Comparison of ENCODE assay signal across 22 cellular contexts in genomic region chr19:6268382-6268771, GRCh38. TPM values are rescaled to one million over a fixed set of nuclear protein-coding genes. Genes with fewer than 3 reads are reported as not detected.
A peak's percentile ranks its signal among the peaks of the same experiment; 100 is the strongest.
DNase-seq lines count a peak whose midpoint lies in the region; TF ChIP-seq lines count a peak whose summit lies in the region.
"Had no signal": no experiment of that assay in that cellular context is flagged by ENCODE, and none has a peak within 500 bp of the region (broad histone marks: within the 10 kb centered on the region; RNA-seq: fewer than 3 reads in every experiment).

No MANE protein-coding gene starts in this region.

- H3K9me3 ChIP-seq in H9 (ENCODE audit: control insufficient read depth, low read depth, low read length) (no peaks in the 10 kb centered on the region), prostate gland (no peaks in the 10 kb centered on the region)
- H3K9me3 ChIP-seq: adrenal gland, transverse colon had no signal

- no peak overlapping the region for H4K5ac ChIP-seq in H9 (ENCODE audit: insufficient read length, low read depth, low read length)

- H4K20me1 ChIP-seq in H9 (ENCODE audit: control insufficient read depth, insufficient read depth, insufficient read length) = no peaks in the 10 kb centered on the region

- H3K4me3 ChIP-seq in prostate gland = no peak overlapping the region
- H3K4me3 ChIP-seq: adrenal gland, lung, transverse colon had no signal

- no peak overlapping the region for H2BK5ac ChIP-seq in H9 (ENCODE audit: insufficient read length, low read length)

- no peak overlapping the region for H3K4ac ChIP-seq in H9 (ENCODE audit: low read depth, low read length)

- H3K27me3 Mint-ChIP-seq in activated CD4-positive, alpha-beta T cell treated with anti-CD3 and anti-CD28 coated beads, Interleukin-2, amount 10 ng/mL, durations not matched to agents 7 days and 5 days = no peaks in the 10 kb centered on the region
- no peaks in the 10 kb centered on the region for H3K27me3 Mint-ChIP-seq in activated CD4-positive, alpha-beta T cell treated with anti-CD3 and anti-CD28 coated beads, Interleukin-2, amount 10 ng/mL, durations not matched to agents 24 days and 14 days
- H3K27me3 Mint-ChIP-seq in H9 (ENCODE audit: low read depth) (no peaks in the 10 kb centered on the region), chondrocyte (ENCODE audit: low read depth) (no peaks in the 10 kb centered on the region)

- CTCF ChIA-PET in activated CD4-positive, alpha-beta T cell treated with anti-CD3 and anti-CD28 coated beads, Interleukin-2, amount 10 ng/mL, durations not matched to agents 7 days and 5 days (lab: Charles Lee) = interaction anchor here (0.5 kb wide), 1 partner anchor 1531 kb away, joined by 3 read pairs; no protein-coding TSS in a partner anchor

- peaks cover 16% of the 10 kb centered on the region; the same call in 1 of the 2 replicates for H3K79me2 ChIP-seq in H9 (ENCODE audit: insufficient read depth, low read length)

- H3K56ac ChIP-seq in H9 (ENCODE audit: insufficient read length, low read depth, low read length) = no peak overlapping the region

- peaks cover 17% of the 10 kb centered on the region for H3K36me3 Mint-ChIP-seq in activated CD4-positive, alpha-beta T cell treated with anti-CD3 and anti-CD28 coated beads, Interleukin-2, amount 10 ng/mL, durations not matched to agents 7 days and 5 days (ENCODE audit: low read depth)
- H3K36me3 Mint-ChIP-seq in activated CD4-positive, alpha-beta T cell treated with anti-CD3 and anti-CD28 coated beads, Interleukin-2, amount 10 ng/mL, durations not matched to agents 24 days and 14 days (ENCODE audit: low read depth) = peaks cover 32% of the 10 kb centered on the region
- peaks cover 25 to 57% (median 47%) of the 10 kb centered on the region in 3 experiments; a peak in 6 of 7 replicates for H3K36me3 Mint-ChIP-seq in H9 (ENCODE audit: insufficient read depth in 1 of 3, low read depth in 3 of 3)
- peaks cover 16% of the 10 kb centered on the region for H3K36me3 Mint-ChIP-seq in chondrocyte (ENCODE audit: low read depth)

- H3K27ac Mint-ChIP-seq in activated CD4-positive, alpha-beta T cell treated with anti-CD3 and anti-CD28 coated beads, Interleukin-2, amount 10 ng/mL, durations not matched to agents 7 days and 5 days = peak overlapping the region; percentile 48
- no peak overlapping the region for H3K27ac Mint-ChIP-seq in activated CD4-positive, alpha-beta T cell treated with anti-CD3 and anti-CD28 coated beads, Interleukin-2, amount 10 ng/mL, durations not matched to agents 24 days and 14 days
- peak overlapping the region in 2 of 3 experiments; percentile 16 to 67; a peak in 2 of 7 replicates for H3K27ac Mint-ChIP-seq in H9
- peak overlapping the region; percentile 19 for H3K27ac Mint-ChIP-seq in chondrocyte (ENCODE audit: unreplicated experiment)

- POLR2A ChIA-PET in activated CD4-positive, alpha-beta T cell treated with anti-CD3 and anti-CD28 coated beads, Interleukin-2, amount 10 ng/mL, durations not matched to agents 7 days and 5 days (lab: Charles Lee) = no interaction called here

- peaks cover 3% of the 10 kb centered on the region for H3K79me1 ChIP-seq in H9 (ENCODE audit: insufficient read depth, low read depth, low read length, poor library complexity, severe bottlenecking)

- H3K27ac ChIP-seq in H9 (ENCODE audit: insufficient read length, low read depth, low read length) (no peak overlapping the region), prostate gland (peak overlapping the region; percentile 12 to 35)
- H3K27ac ChIP-seq: adrenal gland had no signal

- no peak overlapping the region for H3K23ac ChIP-seq in H9 (ENCODE audit: insufficient read length, low read depth, low read length)

- no CpG with 5 or more reads among the region's 4 CpGs for WGBS in H9 (ENCODE audit: extremely low coverage, insufficient read length, low lambda C conversion rate)
- whole genome bisulfite sequencing in prostate gland = 73% methylated on average over 4 of the region's 4 CpGs

- no peak for TF ChIP-seq CTCF in H9 (conservative IDR thresholded peaks at IDR 0.05)
- TF ChIP-seq CTCF in chondrocyte (IDR thresholded peaks at IDR 0.05) = no peak
- TF ChIP-seq CTCF in prostate gland (IDR thresholded peaks at IDR 0.05) = no peak
- TF ChIP-seq CTCF in GM10266 (IDR thresholded peaks at IDR 0.05; ENCODE audit: control insufficient read depth, insufficient read depth, low read depth, missing control alignments) = no peak

- H3K4me3 Mint-ChIP-seq in activated CD4-positive, alpha-beta T cell treated with anti-CD3 and anti-CD28 coated beads, Interleukin-2, amount 10 ng/mL, durations not matched to agents 7 days and 5 days = no peak overlapping the region
- no peak overlapping the region for H3K4me3 Mint-ChIP-seq in activated CD4-positive, alpha-beta T cell treated with anti-CD3 and anti-CD28 coated beads, Interleukin-2, amount 10 ng/mL, durations not matched to agents 24 days and 14 days
- H3K4me3 Mint-ChIP-seq in H9 (no peak overlapping the region; a peak in 1 of 5 replicates), chondrocyte (ENCODE audit: unreplicated experiment) (no peak overlapping the region)

- no peaks in the 10 kb centered on the region for H3K9me3 Mint-ChIP-seq in activated CD4-positive, alpha-beta T cell treated with anti-CD3 and anti-CD28 coated beads, Interleukin-2, amount 10 ng/mL, durations not matched to agents 7 days and 5 days
- no peaks in the 10 kb centered on the region for H3K9me3 Mint-ChIP-seq in activated CD4-positive, alpha-beta T cell treated with anti-CD3 and anti-CD28 coated beads, Interleukin-2, amount 10 ng/mL, durations not matched to agents 24 days and 14 days
- no peaks in the 10 kb centered on the region for H3K9me3 Mint-ChIP-seq in H9
- H3K9me3 Mint-ChIP-seq in chondrocyte (ENCODE audit: low read depth) = no peaks in the 10 kb centered on the region

- no peak overlapping the region for H3K4me2 ChIP-seq in H9 (ENCODE audit: insufficient read depth, insufficient read length, low read length)

- no peak for DNase-seq in activated CD4-positive, alpha-beta T cell treated with anti-CD3 and anti-CD28 coated beads, Interleukin-2, amount 10 ng/mL, durations not matched to agents 7 days and 5 days
- no peak for DNase-seq in activated CD4-positive, alpha-beta T cell treated with anti-CD3 and anti-CD28 coated beads, Interleukin-2, amount 10 ng/mL, durations not matched to agents 24 days and 14 days
- DNase-seq in H9 = no peak
- DNase-seq in chondrocyte (ENCODE audit: low spot score) = no peak
- no peak for DNase-seq in prostate gland (ENCODE audit: low spot score)
- DNase-seq in cerebellum (ENCODE audit: low spot score) = no peak
- no peak for DNase-seq in kidney tubule cell (ENCODE audit: low spot score)
- no peak for DNase-seq in GM10266 (ENCODE audit: extremely low spot score)
- DNase-seq: 8988T; activated CD4-positive, alpha-beta T cell treated with anti-CD3 and anti-CD28 coated beads, Interleukin-2, amount 50 U/mL, for 1 hour; activated T-cell treated with anti-CD3 and anti-CD28 coated beads for 4 hours; adrenal gland; AML-193; DMS79 treated with DMSO at 0.1 percent for 48 hours; KG1; NCI-H1694; NCI-H226; OCI-M1; SHP77; stimulated activated naive CD4-positive, alpha-beta T cell; transverse colon had no signal

- H2AK5ac ChIP-seq in H9 (ENCODE audit: insufficient read length, low read length) = no peak overlapping the region

- H2BK15ac ChIP-seq in H9 (ENCODE audit: low read depth, low read length) = no peak overlapping the region

- no peak overlapping the region for H4K91ac ChIP-seq in H9 (ENCODE audit: insufficient read length, low read depth, low read length)

- intact Hi-C loops in activated CD4-positive, alpha-beta T cell treated with anti-CD3 and anti-CD28 coated beads, Interleukin-2, amount 10 ng/mL, durations not matched to agents 24 days and 14 days (cut with micrococcal nuclease) = no loop called here
- intact Hi-C loops in prostate gland (cut with DNase I) = no loop called here

- peaks cover 5% of the 10 kb centered on the region; the same call in 1 of the 2 replicates for H3K4me1 ChIP-seq in H9 (ENCODE audit: insufficient read depth, low read length)
- peaks cover 41% of the 10 kb centered on the region for H3K4me1 ChIP-seq in prostate gland (replicated peaks)

- H4K8ac ChIP-seq in H9 (replicated peaks; ENCODE audit: insufficient read length, low read depth, low read length) = no peak overlapping the region

- peaks cover 12% of the 10 kb centered on the region for H3K4me1 Mint-ChIP-seq in activated CD4-positive, alpha-beta T cell treated with anti-CD3 and anti-CD28 coated beads, Interleukin-2, amount 10 ng/mL, durations not matched to agents 7 days and 5 days
- H3K4me1 Mint-ChIP-seq in activated CD4-positive, alpha-beta T cell treated with anti-CD3 and anti-CD28 coated beads, Interleukin-2, amount 10 ng/mL, durations not matched to agents 24 days and 14 days = peaks cover 7% of the 10 kb centered on the region
- peaks cover 33 to 36% of the 10 kb centered on the region in 2 experiments for H3K4me1 Mint-ChIP-seq in H9
- H3K4me1 Mint-ChIP-seq in chondrocyte (ENCODE audit: low read depth) = peaks cover 54% of the 10 kb centered on the region

- TF ChIP-seq POLR2A in prostate gland (IDR thresholded peaks at IDR 0.05) = no peak

- H2BK120ac ChIP-seq in H9 (ENCODE audit: low read depth, low read length, poor library complexity, severe bottlenecking) = no peak overlapping the region

- H3K27me3 ChIP-seq in H9 (ENCODE audit: insufficient read depth, low read length) (no peaks in the 10 kb centered on the region), prostate gland (replicated peaks; ENCODE audit: insufficient read depth) (no peaks in the 10 kb centered on the region)
- H3K27me3 ChIP-seq: adrenal gland, transverse colon had no signal

- H3K36me3 ChIP-seq in prostate gland = no peaks in the 10 kb centered on the region

- no peaks in the 10 kb centered on the region for H3K23me2 ChIP-seq in H9 (ENCODE audit: insufficient read length, low read depth, low read length, poor library complexity, severe bottlenecking)

- H2AFZ ChIP-seq in H9 (ENCODE audit: low read length) = no peak overlapping the region

- no peak overlapping the region for H3K14ac ChIP-seq in H9 (ENCODE audit: insufficient read depth, low read length)

- no peak overlapping the region for H2BK12ac ChIP-seq in H9 (ENCODE audit: insufficient read length, low read depth, low read length)

- H2BK20ac ChIP-seq in H9 (ENCODE audit: low read depth, low read length, poor library complexity, severe bottlenecking) = no peak overlapping the region

- H3K9ac ChIP-seq in H9 (ENCODE audit: extremely low read depth, insufficient read length, low read length) = no peak overlapping the region

- H3K18ac ChIP-seq in H9 (ENCODE audit: insufficient read length, low read depth, low read length) = no peak overlapping the region

- H3T11ph ChIP-seq in H9 (ENCODE audit: low read length) = no peak overlapping the region

RNA-seq across cellular contexts. Expression of gene MLLT1, which starts 11.4 kb away (rescaled TPM):
- total RNA-seq in activated CD4-positive, alpha-beta T cell treated with anti-CD3 and anti-CD28 coated beads, Interleukin-2, amount 10 ng/mL, durations not matched to agents 7 days and 5 days = 10 to 100 TPM; 38.4 to 46.5 TPM
- 67.5 and 74.3 TPM in 2 replicates for total RNA-seq in activated CD4-positive, alpha-beta T cell treated with anti-CD3 and anti-CD28 coated beads, Interleukin-2, amount 10 ng/mL, durations not matched to agents 24 days and 14 days
- total RNA-seq in H9 (2021) (54.9 and 56.9 TPM in 2 replicates), chondrocyte (57.7 to 61.2 TPM (median 60.9 TPM) in 3 replicates), prostate gland (10 to 100 TPM; 39.9 to 41.4 TPM), cerebellum (10.3 TPM)
